8 cellular contexts compared by ENCODE assay signal in the genomic region with DNA sequence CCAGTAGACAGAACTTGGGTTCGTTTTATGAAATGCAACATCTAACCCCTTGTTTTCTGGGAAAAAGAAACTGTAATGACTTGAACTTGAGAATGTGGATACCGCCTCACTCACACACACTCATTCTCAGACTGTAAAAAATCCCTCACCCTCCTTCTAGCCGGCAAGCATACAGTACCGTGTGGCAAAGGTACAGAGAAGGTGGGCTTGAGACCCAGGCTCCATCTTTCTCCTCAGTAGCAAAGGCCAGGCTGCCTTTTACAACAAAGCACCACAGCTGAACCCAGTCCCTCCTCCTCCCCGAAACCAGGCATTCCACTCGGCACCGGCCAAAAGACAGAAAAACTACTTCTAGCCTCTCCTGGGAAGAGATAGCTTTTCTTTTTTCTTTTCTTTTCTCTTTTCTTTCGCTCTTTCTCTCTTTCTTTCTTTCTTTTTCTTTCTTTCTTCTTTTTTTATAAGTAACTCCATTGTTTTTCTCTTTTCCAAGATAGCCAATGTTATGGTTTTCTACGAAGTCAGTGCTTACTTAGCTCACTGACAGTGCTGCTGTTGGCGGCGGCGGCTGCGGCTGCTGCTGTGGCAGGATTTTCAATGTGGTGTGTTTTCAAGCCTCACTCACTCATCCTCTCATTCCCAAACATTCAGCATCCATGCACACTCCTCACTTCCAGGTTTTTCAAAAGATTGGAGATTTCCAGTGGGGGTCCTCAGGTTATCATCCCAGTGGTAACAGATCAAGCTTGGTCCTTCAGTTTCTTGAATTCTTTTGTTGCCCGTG. TPM values are rescaled to one million over a fixed set of nuclear protein-coding genes. Genes with fewer than 3 reads are reported as not detected.
DNase-seq lines count a peak whose midpoint lies in the region; ATAC-seq, FAIRE-seq and TF ChIP-seq lines count a peak whose summit lies in the region.
"Not testable (repeated sequence)": the region's sequence is repeated elsewhere in the genome, so short reads cannot be mapped to it uniquely, and the experiment has no call there.

No MANE protein-coding gene starts in this region.

- peak overlapping the region; percentile 61 for H3K4me3 Mint-ChIP-seq in activated CD4-positive, alpha-beta memory T cell treated with anti-CD3 and anti-CD28 coated beads, Interleukin-2, amount 10 ng/mL, durations not matched to agents 7 days and 5 days

- H3F3A ChIP-seq in MM.1S (ENCODE audit: insufficient read depth, low read length) = not testable (repeated sequence)

- not testable (repeated sequence) for H4K20me1 ChIP-seq in MM.1S (ENCODE audit: insufficient read depth, low read length); K562 (replicated peaks; ENCODE audit: control insufficient read depth, insufficient read depth, low read length)

- H3K9me1 ChIP-seq in K562 (ENCODE audit: control insufficient read depth, insufficient read depth, low read length) = not testable (repeated sequence)

- TF ChIP-seq CTCF in BJ (IDR thresholded peaks at IDR 0.05; ENCODE audit: insufficient read depth, low read depth, low read length); MM.1S (IDR thresholded peaks at IDR 0.05; ENCODE audit: low read length); K562 (IDR thresholded peaks at IDR 0.05 in 2 of 3, conservative IDR thresholded peaks at IDR 0.05 in 1 of 3; ENCODE audit: insufficient read depth in 2 of 3, low read depth in 1 of 3, low read length in 3 of 3); kidney (IDR thresholded peaks at IDR 0.05; ENCODE audit: borderline replicate concordance, extremely low read depth, insufficient read depth); ovary (IDR thresholded peaks at IDR 0.05): not testable (repeated sequence)

- ATAC-seq in K562 = peak; percentile 65

- peak overlapping the region; percentile 34; the same call in 1 of the 2 replicates for H3K9ac ChIP-seq in MM.1S (ENCODE audit: low read length)
- H3K9ac ChIP-seq in K562 (ENCODE audit: insufficient read depth in 1 of 2, low read depth in 2 of 2, low read length in 2 of 2) = peak overlapping the region; percentile 53 to 55; a peak in 3 of 4 replicates
- H3K9ac ChIP-seq in kidney (ENCODE audit: low read length in 2 of 2) = not testable (repeated sequence)
- peak overlapping the region in 1 of 5 donors; percentile 59 for H3K9ac ChIP-seq in subcutaneous abdominal adipose tissue (ENCODE audit: low read length in 5 of 5)

- not testable (repeated sequence) for H3K9me2 ChIP-seq in MM.1S (replicated peaks; ENCODE audit: insufficient read depth, low read length)

- H3K36me3 ChIP-seq in BJ (ENCODE audit: control insufficient read depth, insufficient read depth, low read length); MM.1S (replicated peaks; ENCODE audit: insufficient read depth, low read length); K562 (ENCODE audit: control insufficient read depth, insufficient read depth, low read length); kidney (ENCODE audit: control insufficient read depth in 1 of 2, insufficient read depth in 2 of 2, low read length in 2 of 2); ovary; subcutaneous abdominal adipose tissue (ENCODE audit: control insufficient read depth in 5 of 5, insufficient read depth in 5 of 5, low read length in 5 of 5): not testable (repeated sequence)

- H3K79me2 ChIP-seq in MM.1S (ENCODE audit: low read length); K562 (ENCODE audit: control insufficient read depth, insufficient read depth, low read length): not testable (repeated sequence)

- WGBS in K562 (ENCODE audit: insufficient coverage, low coverage, missing lambda C conversion rate) = 12% methylated on average over 14 of the region's 14 CpGs
- 45 to 56% (median 48%) methylated on average over 14 of the region's 14 CpGs for WGBS in ovary, 3 donors

- not testable (repeated sequence) for DNase-seq in BJ (ENCODE audit: low read depth); MM.1S; activated CD4-positive, alpha-beta memory T cell treated with anti-CD3 and anti-CD28 coated beads, Interleukin-2, amount 10 ng/mL, durations not matched to agents 7 days and 5 days; kidney; ovary
- DNase-seq in K562 (ENCODE audit: extremely low read depth in 1 of 4, low spot score in 3 of 4) = peak in 2 of 4 experiments; percentile 7 to 46
- DNase-seq in fibroblast of peridontal ligament (ENCODE audit: extremely low read depth) = peak; percentile 10

- H3K36me3 Mint-ChIP-seq in activated CD4-positive, alpha-beta memory T cell treated with anti-CD3 and anti-CD28 coated beads, Interleukin-2, amount 10 ng/mL, durations not matched to agents 7 days and 5 days (ENCODE audit: low read depth) = not testable (repeated sequence)

- peak overlapping the region; percentile 56 for H3K27ac Mint-ChIP-seq in activated CD4-positive, alpha-beta memory T cell treated with anti-CD3 and anti-CD28 coated beads, Interleukin-2, amount 10 ng/mL, durations not matched to agents 7 days and 5 days

- H3K9me3 Mint-ChIP-seq in activated CD4-positive, alpha-beta memory T cell treated with anti-CD3 and anti-CD28 coated beads, Interleukin-2, amount 10 ng/mL, durations not matched to agents 7 days and 5 days = not testable (repeated sequence)

- POLR2A ChIA-PET in BJ (lab: Charles Lee); activated CD4-positive, alpha-beta memory T cell treated with anti-CD3 and anti-CD28 coated beads, Interleukin-2, amount 10 ng/mL, durations not matched to agents 7 days and 5 days (lab: Charles Lee): not testable (repeated sequence)
- POLR2A ChIA-PET in K562 (lab: Yijun Ruan, JAX) = interaction anchor here (0.8 to 1.4 kb wide), 5 partner anchors 9 to 44 kb away, joined by 3 to 4 read pairs (median 3); no protein-coding TSS in a partner anchor

- H3K4me2 ChIP-seq in MM.1S (ENCODE audit: low read depth, low read length) = peak overlapping the region; percentile 58
- peak overlapping the region; percentile 86 for H3K4me2 ChIP-seq in K562 (ENCODE audit: insufficient read depth, low read length)

- not testable (repeated sequence) for TF ChIP-seq RAD21 in K562 (CRISPR knock-in tag; conservative IDR thresholded peaks at IDR 0.05 in 1 of 2, IDR thresholded peaks at IDR 0.05 in 1 of 2)

- not testable (repeated sequence) for TF ChIP-seq POLR2A in K562 (conservative IDR thresholded peaks at IDR 0.05); ovary (IDR thresholded peaks at IDR 0.05)

- peak overlapping the region; percentile 9 for H3K4me3 ChIP-seq in BJ (ENCODE audit: low read depth, low read length)
- H3K4me3 ChIP-seq in MM.1S (ENCODE audit: low read length) = peak overlapping the region; percentile 54
- H3K4me3 ChIP-seq in K562 = peak overlapping the region; percentile 30
- peak overlapping the region; percentile 26 to 53 for H3K4me3 ChIP-seq in kidney (ENCODE audit: low read length in 2 of 2)
- H3K4me3 ChIP-seq in ovary = peak overlapping the region; percentile 31
- peak overlapping the region; percentile 29 to 72 (median 68) for H3K4me3 ChIP-seq in subcutaneous abdominal adipose tissue (ENCODE audit: low read depth in 1 of 5, low read length in 5 of 5)

- H3K4me1 Mint-ChIP-seq in activated CD4-positive, alpha-beta memory T cell treated with anti-CD3 and anti-CD28 coated beads, Interleukin-2, amount 10 ng/mL, durations not matched to agents 7 days and 5 days = peaks cover 19% of the 10 kb centered on the region

- FAIRE-seq in K562 (lab: Jason Lieb, UNC); kidney (lab: Jason Lieb, UNC): not testable (repeated sequence)

- H3K27me3 Mint-ChIP-seq in activated CD4-positive, alpha-beta memory T cell treated with anti-CD3 and anti-CD28 coated beads, Interleukin-2, amount 10 ng/mL, durations not matched to agents 7 days and 5 days = not testable (repeated sequence)

- in situ Hi-C loops in K562 (cut with MboI) = not testable (repeated sequence)

- CTCF ChIA-PET in BJ (lab: Yijun Ruan, JAX) = interaction anchor here (0.8 kb wide), 1 partner anchor 11 kb away, joined by 3 read pairs; no protein-coding TSS in a partner anchor
- CTCF ChIA-PET in activated CD4-positive, alpha-beta memory T cell treated with anti-CD3 and anti-CD28 coated beads, Interleukin-2, amount 10 ng/mL, durations not matched to agents 7 days and 5 days (lab: Charles Lee) = interaction anchor here (1.0 to 1.6 kb wide), 3 partner anchors 16 to 86 kb away, joined by 4 to 5 read pairs (median 5); partner anchors contain the start of gene ZNF783
- CTCF ChIA-PET in K562 (lab: Yijun Ruan, JAX; ENCODE audit: low intra/inter-chr PET ratio) = interaction anchor here (0.7 kb wide), 1 partner anchor 1294 kb away, joined by 3 read pairs; no protein-coding TSS in a partner anchor

- H3K27me3 ChIP-seq in BJ (ENCODE audit: control insufficient read depth, insufficient read depth, low read length); MM.1S (replicated peaks; ENCODE audit: insufficient read depth, low read length); ovary; subcutaneous abdominal adipose tissue (ENCODE audit: control insufficient read depth in 5 of 5, insufficient read depth in 4 of 5, low read length in 5 of 5): not testable (repeated sequence)
- peaks cover 0 to 14% of the 10 kb centered on the region in 2 experiments; a peak in 1 of 5 replicates for H3K27me3 ChIP-seq in K562 (ENCODE audit: control insufficient read depth in 2 of 2, insufficient read depth in 2 of 2, low read length in 2 of 2)

- H3K27ac ChIP-seq in MM.1S (ENCODE audit: low read length) = peak overlapping the region; percentile 1; the same call in 1 of the 2 replicates
- H3K27ac ChIP-seq in K562 (ENCODE audit: extremely low read depth, low read depth, low read length) = peak overlapping the region; percentile 33
- not testable (repeated sequence) for H3K27ac ChIP-seq in kidney (ENCODE audit: low read depth in 2 of 2, low read length in 2 of 2); ovary; subcutaneous abdominal adipose tissue (ENCODE audit: low read depth, low read length)

- H3K4me1 ChIP-seq in MM.1S (ENCODE audit: low read length); K562 (replicated peaks in 1 of 2; ENCODE audit: control insufficient read depth in 2 of 2, insufficient read depth in 2 of 2, low read length in 2 of 2); kidney (ENCODE audit: control insufficient read depth in 1 of 2, insufficient read depth in 1 of 2, low read depth in 1 of 2, low read length in 2 of 2); ovary (ENCODE audit: insufficient read depth); subcutaneous abdominal adipose tissue (ENCODE audit: control insufficient read depth in 5 of 5, insufficient read depth in 5 of 5, low read length in 5 of 5): not testable (repeated sequence)

- intact Hi-C loops in K562 (cut with micrococcal nuclease); kidney (cut with DNase I); ovary (cut with DNase I): not testable (repeated sequence)

- not testable (repeated sequence) for TF ChIP-seq EP300 in K562 (IDR thresholded peaks at IDR 0.05; ENCODE audit: low read length); ovary (IDR thresholded peaks at IDR 0.05)

- not testable (repeated sequence) for H3K9me3 ChIP-seq in MM.1S (replicated peaks; ENCODE audit: insufficient read depth, low read length); K562 (replicated peaks; ENCODE audit: control insufficient read depth, insufficient read depth, low read depth, low read length); kidney (ENCODE audit: control insufficient read depth in 1 of 2, low read length in 2 of 2); ovary; subcutaneous abdominal adipose tissue (ENCODE audit: control insufficient read depth in 5 of 5, low read length in 5 of 5)

- BruUV-seq in K562 (replicated peaks; lab: Mats Ljungman, UMichigan) = TSS peak; percentile 77

- H2AFZ ChIP-seq in MM.1S (ENCODE audit: low read length) (peak overlapping the region; percentile 63), K562 (ENCODE audit: low read depth, low read length) (peak overlapping the region; percentile 83)

RNA-seq across cellular contexts. Expression of gene ZNF783, which starts 59.3 kb away (rescaled TPM):
- polyA plus RNA-seq in BJ (2011; rRNA removed) (5.9 and 6.9 TPM in 2 replicates), K562 (2011; rRNA removed) (8.9 and 10.0 TPM in 2 replicates), K562 (2014; fragmentation: Illumina TruSeq; extraction: Trizol) (5.1 and 5.4 TPM in 2 replicates), K562 (2014; fragmentation: Nextera tagmentation; extraction: Ambion mirVana) (1 to 10 TPM in 1 of 2 experiments, under 1 TPM in 1; 0.66 to 1.4 TPM), K562 (2014; rRNA removed) (9.3 and 10.2 TPM in 2 replicates), kidney (ENCODE audit: insufficient read depth, low read depth, low replicate concordance) (3.6 TPM), ovary (10 to 100 TPM in 1 of 2 donors, 1 to 10 TPM in 1; 5.5 to 12.2 TPM)
- polyA minus RNA-seq in BJ (2011; rRNA and poly(A)+ RNA removed) = 5.7 and 6.7 TPM in 2 replicates
- 10 to 100 TPM; 14.4 to 15.8 TPM for total RNA-seq in activated CD4-positive, alpha-beta memory T cell treated with anti-CD3 and anti-CD28 coated beads, Interleukin-2, amount 10 ng/mL, durations not matched to agents 7 days and 5 days
- 23.2 and 45.5 TPM in 2 replicates for total RNA-seq in K562 (2011; cell fraction: chromatin; rRNA removed; ENCODE audit: low replicate concordance)
- total RNA-seq in K562 (2011; cell fraction: nucleolus; rRNA removed) = 23.9 and 27.2 TPM in 2 replicates
- 21.1 and 22.8 TPM in 2 replicates for total RNA-seq in K562 (2011; cell fraction: nucleoplasm; rRNA removed)
- total RNA-seq in K562 (2014; rRNA removed) (6.9 and 7.8 TPM in 2 replicates), K562 (2014; rRNA removed; fragmentation: Illumina TruSeq; extraction: Trizol) (3.1 and 3.2 TPM in 2 replicates), K562 (2015; rRNA removed; fragmentation: Illumina TruSeq; extraction: Trizol) (5.0 and 5.1 TPM in 2 replicates), K562 (2021) (9.5 and 11.2 TPM in 2 replicates), kidney (21.8 TPM), ovary (10 to 100 TPM; 11.6 to 27.6 (median 21.2) TPM)
- 9.5 and 9.8 TPM in 2 replicates for polyA plus RNA-seq in K562 (2011; cell fraction: cytosol; rRNA removed)
- polyA plus RNA-seq in K562 (2011; cell fraction: nucleus; rRNA removed) = 42.7 and 51.9 TPM in 2 replicates
- polyA plus RNA-seq in K562 (2012) = 4.8 and 8.8 TPM in 2 replicates
- 4.7 and 5.2 TPM in 2 replicates for polyA minus RNA-seq in K562 (2011; rRNA and poly(A)+ RNA removed)
- polyA minus RNA-seq in K562 (2011; cell fraction: cytosol; rRNA and poly(A)+ RNA removed) = 4.0 and 4.6 TPM in 2 replicates
- 9.8 and 14.9 TPM in 2 replicates for polyA minus RNA-seq in K562 (2011; cell fraction: nucleus; rRNA and poly(A)+ RNA removed)

Comparison
In these comparisons a context has a peak if more than half of its experiments do, and no peak if none do; other contexts are left out.
1. H3K4me3 ChIP-seq: peak in every context shown above with its lines; median percentile 68 in subcutaneous abdominal adipose tissue; 54 in MM.1S; 40 in kidney; 31 in ovary; 30 in K562; 9 in BJ.